Comparison of ENCODE assay signal across 8 cellular contexts in genomic region chr22:31829505-31829904, GRCh38.
DNase-seq lines count a peak whose midpoint lies in the region; ATAC-seq and TF ChIP-seq lines count a peak whose summit lies in the region.

No MANE protein-coding gene starts in this region.

- no peak for TF ChIP-seq CTCF in nephron progenitor cell (IDR thresholded peaks at IDR 0.05)

- peak; percentile 99 for ATAC-seq in activated naive CD8-positive, alpha-beta T cell treated with anti-CD3 and anti-CD28 coated beads, Interleukin-2, amount 50 U/mL, for 24 hours
- ATAC-seq in HG02870 (IDR thresholded peaks at IDR 0.05; ENCODE audit: unreplicated experiment) (no peak), GM19328 (IDR thresholded peaks at IDR 0.05; ENCODE audit: unreplicated experiment) (no peak), HG02970 (IDR thresholded peaks at IDR 0.05; ENCODE audit: low FRiP score, unreplicated experiment) (no peak), HG03565 (IDR thresholded peaks at IDR 0.05; ENCODE audit: unreplicated experiment) (no peak)

- peak; percentile 90 for DNase-seq in GM04504 (ENCODE audit: low read depth)
- peak; percentile 33 for DNase-seq in NCI-H2196 (lab: John Stamatoyannopoulos, UW; ENCODE audit: unreplicated experiment)
- DNase-seq in activated naive CD8-positive, alpha-beta T cell treated with anti-CD3 and anti-CD28 coated beads, Interleukin-2, amount 50 U/mL, for 24 hours, result peak; percentile 52
- DNase-seq in nephron progenitor cell, result no peak

- H3K27me3 Mint-ChIP-seq in activated naive CD8-positive, alpha-beta T cell treated with anti-CD3 and anti-CD28 coated beads, Interleukin-2, amount 50 U/mL, for 24 hours, result no peaks in the 10 kb centered on the region
- H3K27me3 Mint-ChIP-seq in nephron progenitor cell (ENCODE audit: low read depth, poor library complexity), result peaks cover 6% of the 10 kb centered on the region

- peaks cover 53% of the 10 kb centered on the region for H3K36me3 Mint-ChIP-seq in activated naive CD8-positive, alpha-beta T cell treated with anti-CD3 and anti-CD28 coated beads, Interleukin-2, amount 50 U/mL, for 24 hours (ENCODE audit: low read depth)
- H3K36me3 Mint-ChIP-seq in nephron progenitor cell (ENCODE audit: low read depth), result peaks cover 39% of the 10 kb centered on the region

- no peaks in the 10 kb centered on the region for H3K9me3 Mint-ChIP-seq in activated naive CD8-positive, alpha-beta T cell treated with anti-CD3 and anti-CD28 coated beads, Interleukin-2, amount 50 U/mL, for 24 hours
- no peaks in the 10 kb centered on the region for H3K9me3 Mint-ChIP-seq in nephron progenitor cell

- peak overlapping the region; percentile 10 for H3K4me3 Mint-ChIP-seq in activated naive CD8-positive, alpha-beta T cell treated with anti-CD3 and anti-CD28 coated beads, Interleukin-2, amount 50 U/mL, for 24 hours
- H3K4me3 Mint-ChIP-seq in nephron progenitor cell, result no peak overlapping the region

- H3K4me1 Mint-ChIP-seq in activated naive CD8-positive, alpha-beta T cell treated with anti-CD3 and anti-CD28 coated beads, Interleukin-2, amount 50 U/mL, for 24 hours, result peaks cover 28% of the 10 kb centered on the region
- H3K4me1 Mint-ChIP-seq in nephron progenitor cell, result peaks cover 11% of the 10 kb centered on the region

- H3K27ac Mint-ChIP-seq in activated naive CD8-positive, alpha-beta T cell treated with anti-CD3 and anti-CD28 coated beads, Interleukin-2, amount 50 U/mL, for 24 hours, result peak overlapping the region; percentile 69
- peak overlapping the region; percentile 46 for H3K27ac Mint-ChIP-seq in nephron progenitor cell
